ENCODE assay signal across 1 cellular context in the genomic region with DNA sequence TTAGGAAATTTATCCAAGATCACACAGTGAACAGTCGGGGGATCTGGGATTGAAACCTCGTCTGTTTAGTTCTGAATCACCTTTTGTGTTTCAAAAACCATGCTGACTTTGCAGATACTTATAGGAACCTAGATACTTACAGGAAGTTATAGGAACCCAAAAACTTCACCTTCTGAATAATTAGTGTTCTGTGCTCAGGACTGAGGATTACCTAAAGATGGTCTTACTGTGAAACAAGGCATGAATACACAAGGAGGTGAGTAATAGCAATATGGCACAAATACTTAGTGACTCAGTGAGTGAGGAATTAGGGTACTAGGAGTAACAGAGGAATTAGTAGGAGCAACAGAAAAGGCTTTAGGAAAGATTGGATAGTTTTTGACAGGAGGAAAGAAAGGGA.
TF ChIP-seq lines count a peak whose summit lies in the region.

No MANE protein-coding gene starts in this region.

TF ChIP-seq in HepG2, 621 proteins besides CTCF, POLR2A, EP300 and RAD21 (continued from another document):
- TF ChIP-seq RFX1 (IDR thresholded peaks at IDR 0.05) (no peak), MAFF (IDR thresholded peaks at IDR 0.05; ENCODE audit: low read depth, low read length) (0 out of 2 replicates have a peak, but pooled peaks have one; percentile 17), ZNF878 (CRISPR knock-in tag; IDR thresholded peaks at IDR 0.05) (no peak), FOXM1 (CRISPR knock-in tag; IDR thresholded peaks at IDR 0.05) (no peak)
